ENCODE assay signal across 9 cellular contexts in genomic region chr15:45648521-45649200, GRCh38. TPM values are rescaled to one million over a fixed set of nuclear protein-coding genes. Genes with fewer than 3 reads are reported as not detected.
DNase-seq lines count a peak whose midpoint lies in the region; ATAC-seq lines count a peak whose summit lies in the region.
"Had no signal": no experiment of that assay in that cellular context is flagged by ENCODE, and none has a peak within 500 bp of the region (broad histone marks: within the 10 kb centered on the region; RNA-seq: fewer than 3 reads in every experiment).

No MANE protein-coding gene starts in this region.

- H3K27me3 ChIP-seq in trophoblast cell (ENCODE audit: insufficient read depth, low read length), result no peaks in the 10 kb centered on the region

- H3K14ac ChIP-seq in trophoblast cell (ENCODE audit: low read length), result no peak overlapping the region

- peak overlapping the region; percentile 24 for H3K4me2 ChIP-seq in trophoblast cell (ENCODE audit: low read length)

- H2AFZ ChIP-seq in trophoblast cell (ENCODE audit: insufficient read depth, low read length, poor library complexity), result no peak overlapping the region

- H3K27me3 Mint-ChIP-seq in activated naive CD4-positive, alpha-beta T cell treated with anti-CD3 and anti-CD28 coated beads for 36 hours (ENCODE audit: low read depth), result no peaks in the 10 kb centered on the region

- H3K9me3 ChIP-seq in trophoblast cell (ENCODE audit: insufficient read depth, low read depth, low read length), result peaks cover 3% of the 10 kb centered on the region

- DNase-seq in NCI-H2029 (lab: John Stamatoyannopoulos, UW) (peak; percentile 18), NCI-H2029 treated with DMSO at 0.1 percent for 48 hours (lab: John Stamatoyannopoulos, UW) (no peak), NCI-H774 (lab: John Stamatoyannopoulos, UW) (peak; percentile 33), trophoblast cell (peak; percentile 25 to 55), NCI-H345 treated with DMSO at 0.1 percent for 48 hours (lab: John Stamatoyannopoulos, UW; ENCODE audit: unreplicated experiment) (no peak)
- DNase-seq in activated naive CD4-positive, alpha-beta T cell treated with anti-CD3 and anti-CD28 coated beads for 36 hours, result no peak
- DNase-seq: activated CD4-positive, alpha-beta T cell treated with anti-CD3 and anti-CD28 coated beads, Interleukin-2, amount 50 U/mL, for 1 hour had no signal

- no peak overlapping the region for H3K27ac Mint-ChIP-seq in activated naive CD4-positive, alpha-beta T cell treated with anti-CD3 and anti-CD28 coated beads for 36 hours

- peaks cover 8% of the 10 kb centered on the region for H3K36me3 Mint-ChIP-seq in activated naive CD4-positive, alpha-beta T cell treated with anti-CD3 and anti-CD28 coated beads for 36 hours (ENCODE audit: low read depth)

- H3K4me1 Mint-ChIP-seq in activated naive CD4-positive, alpha-beta T cell treated with anti-CD3 and anti-CD28 coated beads for 36 hours (ENCODE audit: low read depth), result peaks cover 56% of the 10 kb centered on the region

- intact Hi-C loops in activated naive CD4-positive, alpha-beta T cell treated with anti-CD3 and anti-CD28 coated beads for 36 hours (cut with micrococcal nuclease), result no loop called here

- ATAC-seq in esophagus mucosa (peak; percentile 78), HG03378 (IDR thresholded peaks at IDR 0.05; ENCODE audit: unreplicated experiment) (no peak)

- H2AK5ac ChIP-seq in trophoblast cell (ENCODE audit: low read length), result no peak overlapping the region

- H3K79me1 ChIP-seq in trophoblast cell (ENCODE audit: low read length), result no peaks in the 10 kb centered on the region

- CTCF ChIA-PET in activated naive CD4-positive, alpha-beta T cell treated with anti-CD3 and anti-CD28 coated beads for 36 hours (lab: Charles Lee), result interaction anchor here (0.8 to 1.1 kb wide), 2 partner anchors 189 to 218 kb away, joined by 3 read pairs; no protein-coding TSS in a partner anchor

- H3K4me3 ChIP-seq in trophoblast cell (ENCODE audit: low read depth, low read length), result no peak overlapping the region

- no CpG with 5 or more reads among the region's 4 CpGs for WGBS in trophoblast cell (ENCODE audit: extremely low coverage, insufficient coverage, insufficient read length)

- no peak overlapping the region for H2BK5ac ChIP-seq in trophoblast cell (ENCODE audit: low read depth, low read length, poor library complexity)

- no peaks in the 10 kb centered on the region for H3K36me3 ChIP-seq in trophoblast cell (ENCODE audit: control insufficient read depth in 1 of 2, insufficient read depth in 2 of 2, low read length in 2 of 2)

- H2BK120ac ChIP-seq in trophoblast cell (ENCODE audit: insufficient read depth, low read length, poor library complexity), result no peak overlapping the region

- H4K91ac ChIP-seq in trophoblast cell (ENCODE audit: low read depth, low read length), result no peak overlapping the region

- peaks cover 3 to 7% of the 10 kb centered on the region in 2 experiments for H3K4me1 ChIP-seq in trophoblast cell (ENCODE audit: control insufficient read depth in 1 of 2, insufficient read depth in 2 of 2, low read length in 2 of 2)

- H3K9me3 Mint-ChIP-seq in activated naive CD4-positive, alpha-beta T cell treated with anti-CD3 and anti-CD28 coated beads for 36 hours, result peaks cover 2% of the 10 kb centered on the region

- no peaks in the 10 kb centered on the region for H3K79me2 ChIP-seq in trophoblast cell (ENCODE audit: control insufficient read depth, insufficient read depth, low read length, poor library complexity)

- no peak overlapping the region for H3K23ac ChIP-seq in trophoblast cell (ENCODE audit: low read length)

- H3K18ac ChIP-seq in trophoblast cell (ENCODE audit: low read length), result no peak overlapping the region

- peak overlapping the region; percentile 32 for H3K27ac ChIP-seq in trophoblast cell (ENCODE audit: low read depth, low read length)

- H3K4me3 Mint-ChIP-seq in activated naive CD4-positive, alpha-beta T cell treated with anti-CD3 and anti-CD28 coated beads for 36 hours, result no peak overlapping the region

- H2BK12ac ChIP-seq in trophoblast cell (ENCODE audit: low read length), result no peak overlapping the region

- H3K9ac ChIP-seq in trophoblast cell (ENCODE audit: low read length), result peak overlapping the region; percentile 72

- H4K8ac ChIP-seq in trophoblast cell (ENCODE audit: low read depth, low read length), result no peak overlapping the region

- H4K12ac ChIP-seq in trophoblast cell (ENCODE audit: low read depth, low read length), result no peak overlapping the region

- no peak overlapping the region for H3K4ac ChIP-seq in trophoblast cell (ENCODE audit: low read depth, low read length)

RNA-seq across cellular contexts. Expression of gene SQOR, which starts 13.8 kb away (rescaled TPM):
- total RNA-seq in esophagus mucosa, result 125 TPM
- 0.29 and 0.30 TPM in 2 replicates for polyA plus RNA-seq in trophoblast cell (2013)
- 10 to 100 TPM; 54.3 to 56.4 TPM for total RNA-seq in activated naive CD4-positive, alpha-beta T cell treated with anti-CD3 and anti-CD28 coated beads for 36 hours

Comparison
In these comparisons a context has a peak if more than half of its experiments do, and no peak if none do; other contexts are left out.
1. DNase-seq: peak in NCI-H2029 (single experiment), NCI-H774 (single experiment) and trophoblast cell (2 of 2); none in NCI-H2029 treated with DMSO at 0.1 percent for 48 hours (single experiment), NCI-H345 treated with DMSO at 0.1 percent for 48 hours (single experiment) and activated naive CD4-positive, alpha-beta T cell treated with anti-CD3 and anti-CD28 coated beads for 36 hours (single experiment).